ENCODE assay signal across 8 cellular contexts in the genomic region with DNA sequence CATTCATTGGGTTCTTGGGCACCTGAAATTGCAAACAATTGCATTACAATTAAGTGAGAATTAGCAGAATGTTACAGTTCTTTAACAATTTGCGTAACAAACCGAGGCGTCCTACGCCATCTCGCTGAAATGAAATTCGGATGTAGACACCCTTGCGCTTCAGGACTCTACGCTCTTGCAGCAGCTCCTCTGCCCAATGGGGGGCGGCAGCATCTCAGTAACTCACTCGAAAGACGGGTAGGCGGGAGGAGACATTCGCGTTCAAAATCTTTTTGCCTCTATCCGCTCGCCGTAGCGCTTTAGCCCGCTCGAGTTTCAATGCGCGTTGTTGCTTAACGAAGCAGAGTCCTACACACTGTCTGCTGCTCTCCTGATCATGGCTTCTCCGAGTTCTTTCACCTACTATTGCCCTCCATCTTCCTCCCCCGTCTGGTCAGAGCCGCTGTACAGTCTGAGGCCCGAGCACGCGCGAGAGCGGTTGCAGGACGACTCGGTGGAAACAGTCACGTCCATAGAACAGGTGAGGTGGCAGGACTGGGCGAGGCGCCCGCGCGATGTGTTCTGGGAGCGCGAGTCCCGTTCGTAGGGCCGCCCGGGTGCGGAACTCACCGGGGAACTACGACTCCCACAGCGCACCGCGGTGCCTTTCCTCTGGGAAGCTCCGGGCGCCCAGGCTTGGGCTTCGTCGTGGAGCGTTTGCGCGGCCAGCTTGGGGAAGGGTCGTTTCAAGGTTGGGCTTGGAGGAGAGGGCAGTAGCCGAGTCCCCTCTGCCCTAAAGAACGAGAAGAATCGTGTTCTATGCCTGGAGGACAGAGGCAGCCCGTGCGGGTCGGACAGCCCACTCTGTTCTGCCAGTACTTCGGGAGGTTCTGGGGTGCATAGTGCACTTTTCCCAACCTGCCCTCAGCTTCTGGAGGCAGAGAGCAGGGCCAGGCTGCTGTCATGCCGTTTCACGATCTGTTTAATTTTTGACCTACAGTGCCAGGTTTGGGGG. TPM values are rescaled to one million over a fixed set of nuclear protein-coding genes. Genes with fewer than 3 reads are reported as not detected.
DNase-seq lines count a peak whose midpoint lies in the region; ATAC-seq and TF ChIP-seq lines count a peak whose summit lies in the region.

Gene FNTB, plus strand, starts transcription at position 318 of the 994 bp plus-strand sequence. Its CDS starts 59 bp downstream, at position 377.

- TF ChIP-seq POLR2A in Peyer's patch (IDR thresholded peaks at IDR 0.05) (peak; percentile 64), esophagus squamous epithelium (IDR thresholded peaks at IDR 0.05) (peak in 3 of 4 donors; percentile 25 to 83 (median 46))

- TF ChIP-seq CTCF in DOHH2 (IDR thresholded peaks at IDR 0.05; ENCODE audit: low read depth, low read length, poor library complexity, severe bottlenecking) (peak; percentile 92), Peyer's patch (IDR thresholded peaks at IDR 0.05) (peak; percentile 55 to 94 (median 80)), esophagus squamous epithelium (IDR thresholded peaks at IDR 0.05) (peak; percentile 68 to 93 (median 78))

- H3K36me3 ChIP-seq in DOHH2 (ENCODE audit: control insufficient read depth, low read length) (peaks cover 3% of the 10 kb centered on the region), KOPT-K1 (ENCODE audit: insufficient read depth, low read length) (no peaks in the 10 kb centered on the region), Peyer's patch (no peaks in the 10 kb centered on the region), esophagus squamous epithelium (no peaks in the 10 kb centered on the region)

- peak; percentile 87 for ATAC-seq in GM21786 (IDR thresholded peaks at IDR 0.05; ENCODE audit: unreplicated experiment)
- peak; percentile 98 for ATAC-seq in activated T-cell treated with anti-CD3 and anti-CD28 coated beads, Interleukin-2, amount 50 U/mL, for 72 hours (replicated peaks in 1 of 2)

- H3K9me2 ChIP-seq in DOHH2 (replicated peaks; ENCODE audit: control insufficient read depth, low read length) = no peaks in the 10 kb centered on the region

- 0 out of 2 replicates have a peak, but pooled peaks cover 4% of the 10 kb centered on the region for H3F3A ChIP-seq in DOHH2 (ENCODE audit: control insufficient read depth, insufficient read depth)

- H3K27ac ChIP-seq in DOHH2 (ENCODE audit: low read depth, low read length) (peak within 1 kb of the TSS; percentile 54), KOPT-K1 (ENCODE audit: low read depth, low read length, poor library complexity, severe bottlenecking) (peak within 1 kb of the TSS; percentile 75), Peyer's patch (peak within 1 kb of the TSS; percentile 74 to 92 (median 88)), esophagus squamous epithelium (peak within 1 kb of the TSS; percentile 87 to 98 (median 94))

- intact Hi-C loops in esophagus squamous epithelium (cut with DNase I) = loop anchor here (10.0 kb wide), 1 partner anchor 162 kb away; no protein-coding TSS in a partner anchor

- H3K4me2 ChIP-seq in DOHH2 (ENCODE audit: low read length) = peak within 1 kb of the TSS; percentile 92

- H3K27ac Mint-ChIP-seq in activated T-cell treated with anti-CD3 and anti-CD28 coated beads, Interleukin-2, amount 50 U/mL, for 72 hours = peak within 1 kb of the TSS; percentile 71

- H3K36me3 Mint-ChIP-seq in activated T-cell treated with anti-CD3 and anti-CD28 coated beads, Interleukin-2, amount 50 U/mL, for 72 hours (ENCODE audit: insufficient read depth in 2 of 2) = peaks cover 0 to 3% of the 10 kb centered on the region in 2 donors

- H3K4me1 ChIP-seq in DOHH2 (ENCODE audit: control insufficient read depth, low read length) (peaks cover 40% of the 10 kb centered on the region), Peyer's patch (peaks cover 0 to 10% (median 2%) of the 10 kb centered on the region in 4 donors), esophagus squamous epithelium (peaks cover 9 to 49% (median 13%) of the 10 kb centered on the region in 3 donors)

- peaks cover 40% of the 10 kb centered on the region for H3K79me2 ChIP-seq in DOHH2 (ENCODE audit: control insufficient read depth, low read length)

- no peaks in the 10 kb centered on the region for H3K9me3 Mint-ChIP-seq in activated T-cell treated with anti-CD3 and anti-CD28 coated beads, Interleukin-2, amount 50 U/mL, for 72 hours

- 0% methylated on average over 29 to 31 of the region's 68 CpGs for WGBS in esophagus squamous epithelium, 2 donors

- no peaks in the 10 kb centered on the region for H4K20me1 ChIP-seq in DOHH2 (ENCODE audit: control insufficient read depth, insufficient read depth, low read depth, low read length)

- peaks cover 62% of the 10 kb centered on the region for H3K4me1 Mint-ChIP-seq in activated T-cell treated with anti-CD3 and anti-CD28 coated beads, Interleukin-2, amount 50 U/mL, for 72 hours (ENCODE audit: low read depth)

- H3K9me3 ChIP-seq in DOHH2 (ENCODE audit: control insufficient read depth, insufficient read depth, low read length) (no peaks in the 10 kb centered on the region), KOPT-K1 (ENCODE audit: insufficient read depth, low read length, poor library complexity, severe bottlenecking) (no peaks in the 10 kb centered on the region), Peyer's patch (no peaks in the 10 kb centered on the region), esophagus squamous epithelium (no peaks in the 10 kb centered on the region)

- H3K4me3 Mint-ChIP-seq in activated T-cell treated with anti-CD3 and anti-CD28 coated beads, Interleukin-2, amount 50 U/mL, for 72 hours = peak within 1 kb of the TSS; percentile 89 to 95

- H3K4me3 ChIP-seq in DOHH2 (ENCODE audit: low read length) = peak within 1 kb of the TSS; percentile 93
- H3K4me3 ChIP-seq in Peyer's patch = peak within 1 kb of the TSS; percentile 64 to 79 (median 73)
- peak within 1 kb of the TSS; percentile 73 to 96 (median 84) for H3K4me3 ChIP-seq in esophagus squamous epithelium

- H3K27me3 ChIP-seq in DOHH2 (ENCODE audit: control insufficient read depth, low read length) (peaks cover 30% of the 10 kb centered on the region), Peyer's patch (no peaks in the 10 kb centered on the region), esophagus squamous epithelium (no peaks in the 10 kb centered on the region)

- peaks cover 6% of the 10 kb centered on the region for H3K27me3 Mint-ChIP-seq in activated T-cell treated with anti-CD3 and anti-CD28 coated beads, Interleukin-2, amount 50 U/mL, for 72 hours (ENCODE audit: low read depth)

- peak; percentile 94 to 98 (median 98) for DNase-seq in Peyer's patch
- peak; percentile 93 to 94 for DNase-seq in activated T-cell treated with anti-CD3 and anti-CD28 coated beads, Interleukin-2, amount 50 U/mL, for 72 hours
- DNase-seq in esophagus squamous epithelium (lab: John Stamatoyannopoulos, UW) = peak; percentile 68
- DNase-seq in myocyte (ENCODE audit: low read depth) = peak; percentile 98
- peak; percentile 78 to 90 for DNase-seq in stimulated activated CD8-positive, alpha-beta memory T cell treated with anti-CD3 and anti-CD28 coated beads, Interleukin-7, amount 100 ng/mL, for 48 hours (ENCODE audit: extremely low read depth in 1 of 2, low read depth in 1 of 2)

RNA-seq across cellular contexts. Expression of gene FNTB, which starts in this region (rescaled TPM):
- total RNA-seq in Peyer's patch (10 to 100 TPM; 11.9 to 25.6 (median 17.6) TPM), esophagus squamous epithelium (10 to 100 TPM; 16.2 to 20.4 (median 18.2) TPM), myocyte (11.8 and 13.9 TPM in 2 replicates)
- 10 to 100 TPM; 14.4 to 17.1 TPM for total RNA-seq in activated T-cell treated with anti-CD3 and anti-CD28 coated beads, Interleukin-2, amount 50 U/mL, for 72 hours
- polyA plus RNA-seq in myocyte (2012) = 16.4 TPM

Comparison
In these comparisons a context has a peak if more than half of its experiments do, and no peak if none do; other contexts are left out.
1. Peak in every context shown above with its lines: DNase-seq, ATAC-seq, H3K4me3 ChIP-seq and H3K27ac ChIP-seq.